10 cellular contexts compared by ENCODE assay signal in genomic region chr6:7165002-7165735, GRCh38. TPM values are rescaled to one million over a fixed set of nuclear protein-coding genes. Genes with fewer than 3 reads are reported as not detected.
DNase-seq lines count a peak whose midpoint lies in the region; ATAC-seq, FAIRE-seq and TF ChIP-seq lines count a peak whose summit lies in the region.
"Had no signal": no experiment of that assay in that cellular context is flagged by ENCODE, and none has a peak within 500 bp of the region (broad histone marks: within the 10 kb centered on the region; RNA-seq: fewer than 3 reads in every experiment).

No MANE protein-coding gene starts in this region.

- no peaks in the 10 kb centered on the region for H3K9me3 Mint-ChIP-seq in GM23338
- H3K9me3 Mint-ChIP-seq: activated CD4-positive, alpha-beta memory T cell treated with anti-CD3 and anti-CD28 coated beads for 36 hours had no signal

- peak overlapping the region; percentile 42 for H3K4me2 ChIP-seq in GM23338

- H3K9me3 ChIP-seq in heart right ventricle, result no peaks in the 10 kb centered on the region

- H3K27me3 Mint-ChIP-seq in GM23338 (ENCODE audit: insufficient read depth, low read depth, poor library complexity), result peaks cover 12% of the 10 kb centered on the region
- H3K27me3 Mint-ChIP-seq: activated CD4-positive, alpha-beta memory T cell treated with anti-CD3 and anti-CD28 coated beads for 36 hours had no signal

- H3F3A ChIP-seq in GM23338 (replicated peaks; ENCODE audit: low read depth), result no peaks in the 10 kb centered on the region

- peaks cover 68% of the 10 kb centered on the region for H3K4me1 Mint-ChIP-seq in GM23338

- FAIRE-seq in RCC 7860 (lab: Jason Lieb, UNC), result no peak

- no peak for DNase-seq in GM23338 (ENCODE audit: low spot score)
- peak; percentile 34 for DNase-seq in SW480 (ENCODE audit: low spot score)
- DNase-seq in heart right ventricle, result peak in 1 of 2 donors; percentile 43
- no peak for DNase-seq in sciatic nerve (ENCODE audit: low spot score)
- no peak for DNase-seq in NCI-H82 treated with DMSO at 0.1 percent for 48 hours (lab: John Stamatoyannopoulos, UW; ENCODE audit: unreplicated experiment)
- no peak for DNase-seq in RCC 7860 (ENCODE audit: low spot score)
- DNase-seq in posterior vena cava (ENCODE audit: low spot score), result no peak
- DNase-seq: activated CD4-positive, alpha-beta memory T cell treated with anti-CD3 and anti-CD28 coated beads for 36 hours had no signal

- H3K4me3 ChIP-seq in GM23338 (no peak overlapping the region), heart right ventricle (no peak overlapping the region)

- H4K20me1 ChIP-seq in GM23338 (replicated peaks; ENCODE audit: insufficient read depth), result no peaks in the 10 kb centered on the region

- H3K9me2 ChIP-seq in GM23338 (ENCODE audit: insufficient read depth), result no peaks in the 10 kb centered on the region

- peak overlapping the region; percentile 2; the same call in 1 of the 3 replicates for H3K4me3 Mint-ChIP-seq in GM23338
- H3K4me3 Mint-ChIP-seq: activated CD4-positive, alpha-beta memory T cell treated with anti-CD3 and anti-CD28 coated beads for 36 hours had no signal

- no peak for TF ChIP-seq CTCF in GM23338 (conservative IDR thresholded peaks at IDR 0.05; ENCODE audit: low read depth in 2 of 2)
- no peak for TF ChIP-seq CTCF in heart right ventricle (IDR thresholded peaks at IDR 0.05)

- intact Hi-C loops in heart right ventricle (cut with DNase I) (loop anchor here in 2 of 10 donors (5.0 to 10.0 kb wide), 2 partner anchors 50 to 53 kb away; no protein-coding TSS in a partner anchor), sciatic nerve (cut with DNase I) (no loop called here), posterior vena cava (cut with DNase I) (no loop called here)

- no peaks in the 10 kb centered on the region for H3K27me3 ChIP-seq in GM23338 (ENCODE audit: insufficient read depth)
- no peaks in the 10 kb centered on the region for H3K27me3 ChIP-seq in heart right ventricle

- peaks cover 85% of the 10 kb centered on the region for H3K79me2 ChIP-seq in GM23338 (replicated peaks; ENCODE audit: insufficient read depth)

- H3K36me3 ChIP-seq in GM23338 (ENCODE audit: insufficient read depth), result no peaks in the 10 kb centered on the region
- peaks cover 0 to 8% (median 0%) of the 10 kb centered on the region in 9 donors for H3K36me3 ChIP-seq in heart right ventricle

- no peak overlapping the region for H2AFZ ChIP-seq in GM23338

- H3K27ac ChIP-seq in GM23338 (ENCODE audit: low read depth), result no peak overlapping the region
- peak overlapping the region in 7 of 10 donors; percentile 0 to 78 (median 19) for H3K27ac ChIP-seq in heart right ventricle

- H3K36me3 Mint-ChIP-seq in GM23338 (ENCODE audit: low read depth), result no peaks in the 10 kb centered on the region

- H3K4me1 ChIP-seq in GM23338 (ENCODE audit: insufficient read depth), result peaks cover 49% of the 10 kb centered on the region
- peaks cover 23 to 99% (median 84%) of the 10 kb centered on the region in 9 donors for H3K4me1 ChIP-seq in heart right ventricle

- H3K27ac Mint-ChIP-seq in GM23338, result peak overlapping the region; percentile 52; the same call in 1 of the 2 replicates
- H3K27ac Mint-ChIP-seq: activated CD4-positive, alpha-beta memory T cell treated with anti-CD3 and anti-CD28 coated beads for 36 hours had no signal

- peak; percentile 9 for ATAC-seq in GM23338
- ATAC-seq in heart right ventricle, result peak in 5 of 8 donors; percentile 6 to 35 (median 13)
- peak; percentile 45 for ATAC-seq in sciatic nerve
- ATAC-seq in HG03108 (IDR thresholded peaks at IDR 0.05; ENCODE audit: unreplicated experiment), result no peak
- ATAC-seq: Panc1 had no signal

- WGBS in heart right ventricle, 2 donors, result 53 to 54% methylated on average over 10 of the region's 10 CpGs

TF ChIP-seq in GM23338, 12 proteins besides CTCF, POLR2A, EP300 and RAD21:
- TF ChIP-seq JUNB (IDR thresholded peaks at IDR 0.05; ENCODE audit: unreplicated experiment), result no peak
- TF ChIP-seq POLR2AphosphoS5 (IDR thresholded peaks at IDR 0.05; ENCODE audit: low read depth), result no peak
- TF ChIP-seq EZH2 (IDR thresholded peaks at IDR 0.05; ENCODE audit: low read depth, unreplicated experiment), result no peak

RNA-seq across cellular contexts. Expression of gene RREB1, which starts 57.4 kb away (rescaled TPM):
- 25.5 and 29.1 TPM in 2 replicates for total RNA-seq in GM23338 (2014; rRNA removed; shearing (Covaris generic))
- polyA plus RNA-seq in GM23338 (2016; fragmentation: Nextera tagmentation; extraction: Ambion mirVana) (7.9 and 8.5 TPM in 2 replicates), heart right ventricle (10 to 100 TPM in 1 of 2 donors, 1 to 10 TPM in 1; 3.0 to 11.4 TPM)
- total RNA-seq in heart right ventricle (10 to 100 TPM; 32.2 to 47.1 (median 36.8) TPM), sciatic nerve (50.6 TPM), posterior vena cava (10 to 100 TPM; 28.8 to 31.8 TPM)
